Comparison of ENCODE assay signal across 23 cellular contexts in the genomic region with DNA sequence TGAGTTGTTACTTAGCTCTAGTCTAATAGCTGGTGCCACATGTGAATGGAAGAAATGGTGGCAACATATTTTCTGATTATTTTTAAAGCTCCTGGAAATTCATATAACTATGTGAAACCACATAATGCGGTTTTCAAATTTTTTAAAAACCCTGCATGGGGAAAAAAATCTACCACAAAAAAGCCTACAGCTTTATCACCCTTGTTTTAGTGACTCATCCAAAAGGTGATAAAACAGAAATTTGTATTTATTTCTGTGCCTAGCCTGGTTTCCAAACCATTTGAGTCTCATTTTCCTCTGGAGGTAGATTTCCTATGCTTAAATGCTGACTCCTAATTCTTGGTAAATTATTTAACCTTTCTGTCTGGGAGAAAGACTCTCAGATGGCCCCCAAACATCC.
"Had no signal": no experiment of that assay in that cellular context is flagged by ENCODE, and none has a peak within 500 bp of the region (broad histone marks: within the 10 kb centered on the region; RNA-seq: fewer than 3 reads in every experiment).

No MANE protein-coding gene starts in this region.

- H3K27ac ChIP-seq: coronary artery, epithelial cell of prostate, pancreas, transverse colon had no signal

- FAIRE-seq: bronchial epithelial cell, pancreas, urothelium cell line had no signal

- DNase-seq: activated CD4-positive, alpha-beta memory T cell treated with anti-CD3 and anti-CD28 coated beads for 36 hours; activated CD4-positive, alpha-beta T cell treated with anti-CD3 and anti-CD28 coated beads for 1 hour; activated CD8-positive, alpha-beta memory T cell treated with anti-CD3 and anti-CD28 coated beads, Interleukin-2, amount 10 ng/mL, durations not matched to agents 7 days and 5 days; activated gamma-delta T cell; amygdala; cerebellar nuclear complex; heart left ventricle; islet precursor cell; left cardiac atrium; nephron progenitor cell; pancreas; psoas muscle; right cardiac atrium; stimulated activated CD4-positive, alpha-beta T cell treated with anti-CD3 and anti-CD28 coated beads, Interleukin-12 subunit alpha, Interleukin-12 subunit beta, amount 100 ng/mL, for 4 hours; stimulated activated CD4-positive, alpha-beta T cell treated with anti-CD3 and anti-CD28 coated beads, Interleukin-4, amount 100 ng/mL, for 4 hours; transverse colon had no signal

- H3K27me3 Mint-ChIP-seq: activated CD4-positive, alpha-beta memory T cell treated with anti-CD3 and anti-CD28 coated beads for 36 hours; activated CD8-positive, alpha-beta memory T cell treated with anti-CD3 and anti-CD28 coated beads, Interleukin-2, amount 10 ng/mL, durations not matched to agents 7 days and 5 days; memory B cell had no signal

- H3K9me3 ChIP-seq: heart left ventricle, pancreas, psoas muscle, transverse colon had no signal

- ATAC-seq: activated CD8-positive, alpha-beta memory T cell treated with anti-CD3 and anti-CD28 coated beads, Interleukin-2, amount 10 ng/mL, durations not matched to agents 7 days and 5 days; heart left ventricle; left cardiac atrium; pancreas; psoas muscle; right cardiac atrium; SK-N-SH treated with all-trans-retinoic acid at 6 μM for 48 hours had no signal

- H3K4me3 ChIP-seq: coronary artery, heart left ventricle, pancreas, psoas muscle, transverse colon had no signal

- H3K9me3 Mint-ChIP-seq: activated CD4-positive, alpha-beta memory T cell treated with anti-CD3 and anti-CD28 coated beads for 36 hours; activated naive CD4-positive, alpha-beta T cell treated with anti-CD3 and anti-CD28 coated beads, Interleukin-2, amount 50 U/mL, for 72 hours; memory B cell; nephron progenitor cell had no signal

- H3K36me3 ChIP-seq: heart left ventricle, pancreas, transverse colon had no signal

- H3K27me3 ChIP-seq: heart left ventricle, pancreas, transverse colon had no signal

- H3K4me3 Mint-ChIP-seq: activated CD4-positive, alpha-beta memory T cell treated with anti-CD3 and anti-CD28 coated beads for 36 hours; activated CD8-positive, alpha-beta memory T cell treated with anti-CD3 and anti-CD28 coated beads, Interleukin-2, amount 10 ng/mL, durations not matched to agents 7 days and 5 days; memory B cell; nephron progenitor cell had no signal

- H3K36me3 Mint-ChIP-seq: activated CD8-positive, alpha-beta memory T cell treated with anti-CD3 and anti-CD28 coated beads, Interleukin-2, amount 10 ng/mL, durations not matched to agents 7 days and 5 days; memory B cell had no signal

- H3K27ac Mint-ChIP-seq: activated CD4-positive, alpha-beta memory T cell treated with anti-CD3 and anti-CD28 coated beads for 36 hours; activated CD8-positive, alpha-beta memory T cell treated with anti-CD3 and anti-CD28 coated beads, Interleukin-2, amount 10 ng/mL, durations not matched to agents 7 days and 5 days; activated naive CD4-positive, alpha-beta T cell treated with anti-CD3 and anti-CD28 coated beads, Interleukin-2, amount 50 U/mL, for 72 hours; memory B cell; nephron progenitor cell had no signal
